ENCODE assay signal across 8 cellular contexts in the genomic region with DNA sequence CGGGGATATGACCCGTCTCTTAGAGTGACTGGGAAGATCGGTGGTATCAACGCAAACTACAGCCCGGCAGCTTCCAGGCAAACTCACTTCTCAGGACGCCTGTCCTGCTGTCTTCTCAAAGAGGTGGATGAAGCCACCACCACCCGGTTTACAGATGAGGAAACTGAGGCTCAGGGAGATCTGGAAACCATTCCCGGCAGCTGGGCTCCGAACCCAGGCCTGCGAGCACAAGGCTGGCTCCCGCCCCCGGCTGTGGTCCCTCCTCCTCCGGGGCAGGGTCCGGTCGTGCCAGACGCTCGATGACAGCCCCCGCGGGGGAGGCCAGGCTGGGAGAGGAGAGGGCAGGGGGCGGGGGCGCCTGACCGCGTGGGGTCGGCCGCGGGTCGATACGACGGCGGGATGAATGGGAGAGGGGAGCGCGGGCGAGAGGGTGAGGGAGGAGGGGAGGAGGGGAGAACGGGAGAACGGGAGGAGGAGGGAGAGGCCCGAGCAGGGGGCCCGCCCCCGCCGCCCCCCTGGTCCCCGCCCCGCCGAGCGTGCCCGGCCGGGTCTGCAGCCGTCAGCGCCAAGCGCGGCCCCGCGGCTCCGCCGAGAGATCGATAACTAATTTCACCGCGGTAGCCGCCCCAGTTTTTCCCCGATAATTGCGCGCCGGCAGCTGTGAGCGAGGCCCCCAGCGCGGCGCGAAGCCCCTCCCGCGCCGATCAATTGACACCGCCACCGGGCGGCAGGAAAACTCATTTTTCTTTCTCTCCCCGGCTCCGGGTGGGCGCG. TPM values are rescaled to one million over a fixed set of nuclear protein-coding genes. Genes with fewer than 3 reads are reported as not detected.
DNase-seq lines count a peak whose midpoint lies in the region; ATAC-seq and TF ChIP-seq lines count a peak whose summit lies in the region.

No MANE protein-coding gene starts in this region.

- H3K27ac ChIP-seq in SK-N-MC (no peak overlapping the region), left ventricle myocardium inferior (replicated peaks) (no peak overlapping the region)

- peak overlapping the region; percentile 74 for H3K4me3 ChIP-seq in SK-N-MC
- peak overlapping the region; percentile 56 for H3K4me3 ChIP-seq in left ventricle myocardium inferior

- H3K9ac ChIP-seq in SK-N-MC (ENCODE audit: insufficient read length): peak overlapping the region; percentile 47

- H3K36me3 ChIP-seq in SK-N-MC (ENCODE audit: insufficient read depth, low read length): no peaks in the 10 kb centered on the region
- H3K36me3 ChIP-seq in left ventricle myocardium inferior: no peaks in the 10 kb centered on the region

- intact Hi-C loops in left ventricle myocardium inferior (cut with micrococcal nuclease): no loop called here

- peaks cover 16% of the 10 kb centered on the region for H3K4me1 ChIP-seq in left ventricle myocardium inferior

- DNase-seq in Daoy (ENCODE audit: low read depth) (peak; percentile 10), SK-N-MC (ENCODE audit: low read depth, low spot score) (no peak), left ventricle myocardium inferior (no peak), retina (peak; percentile 87), inferior parietal cortex (ENCODE audit: extremely low spot score) (no peak)
- DNase-seq in stimulated activated CD4-positive, alpha-beta T cell treated with anti-CD3 and anti-CD28 coated beads, Interleukin-4, amount 100 ng/mL, for 24 hours: no peak
- DNase-seq in activated CD4-positive, CD25-positive, alpha-beta regulatory T cell treated with anti-CD3 and anti-CD28 coated beads, Interleukin-2, amount 50 U/mL, for 72 hours: no peak

- H3K27me3 ChIP-seq in left ventricle myocardium inferior (ENCODE audit: low read depth): peaks cover 71% of the 10 kb centered on the region

- no peak for TF ChIP-seq CTCF in left ventricle myocardium inferior (IDR thresholded peaks at IDR 0.05; ENCODE audit: borderline replicate concordance)

- no peaks in the 10 kb centered on the region for H3K9me3 ChIP-seq in SK-N-MC (ENCODE audit: low read depth, low read length)
- no peaks in the 10 kb centered on the region for H3K9me3 ChIP-seq in left ventricle myocardium inferior (replicated peaks)

- ATAC-seq in HG03439 (IDR thresholded peaks at IDR 0.05; ENCODE audit: unreplicated experiment): no peak

RNA-seq across cellular contexts. Expression of gene IGLL1, which starts 14.0 kb away (rescaled TPM):
- not detected in 2 replicates for total RNA-seq in Daoy (2014; rRNA removed; shearing (Covaris generic))
- not detected for total RNA-seq in left ventricle myocardium inferior

Comparison
In these comparisons a context has a peak if more than half of its experiments do, and no peak if none do; other contexts are left out.
1. DNase-seq: peak in Daoy (single experiment) and retina (single experiment); none in SK-N-MC (single experiment), left ventricle myocardium inferior (single experiment), inferior parietal cortex (single experiment), stimulated activated CD4-positive, alpha-beta T cell treated with anti-CD3 and anti-CD28 coated beads, Interleukin-4, amount 100 ng/mL, for 24 hours (single experiment) and activated CD4-positive, CD25-positive, alpha-beta regulatory T cell treated with anti-CD3 and anti-CD28 coated beads, Interleukin-2, amount 50 U/mL, for 72 hours (single experiment).